In genomic region chr18:27763936-27764335, GRCh38 we compare ENCODE assay signal across 24 cellular contexts.
DNase-seq lines count a peak whose midpoint lies in the region; ATAC-seq and TF ChIP-seq lines count a peak whose summit lies in the region.
"Had no signal": no experiment of that assay in that cellular context is flagged by ENCODE, and none has a peak within 500 bp of the region (broad histone marks: within the 10 kb centered on the region; RNA-seq: fewer than 3 reads in every experiment).

No MANE protein-coding gene starts in this region.

- in situ Hi-C loops in KBM-7 (cut with MboI; ENCODE audit: low pct_unique_long_range_greater_than_20kb, low sequenced_read_pairs): no loop called here

- H3K27me3 ChIP-seq in adipocyte (replicated peaks; ENCODE audit: control insufficient read depth, insufficient read depth, low read length) (peaks cover 4% of the 10 kb centered on the region), foreskin keratinocyte (no peaks in the 10 kb centered on the region), endodermal cell (ENCODE audit: control insufficient read depth, insufficient read depth, low read length, poor library complexity, severe bottlenecking) (no peaks in the 10 kb centered on the region)
- H3K27me3 ChIP-seq: MG63, SJCRH30 had no signal

- H3K9me3 Mint-ChIP-seq in endodermal cell: no peaks in the 10 kb centered on the region

- DNase-seq in ELR (ENCODE audit: low read depth) (peak; percentile 13), adipocyte (ENCODE audit: low read depth) (peak; percentile 46), foreskin keratinocyte (peak; percentile 16 to 46), endodermal cell (no peak), KBM-7 (no peak), cerebellar nuclear complex (lab: John Stamatoyannopoulos, UW) (no peak)
- DNase-seq: CD8-positive, alpha-beta memory T cell; DMS79 treated with DMSO at 0.1 percent for 48 hours; HCEC 1CT; MG63; NCI-H1105 treated with DMSO at 0.1 percent for 48 hours; NCI-H2029; NCI-H446; NCI-H526; NCI-H82; PC-9; SJCRH30; T-helper 1 cell had no signal

- no peaks in the 10 kb centered on the region for H3K4me1 ChIP-seq in adipocyte (ENCODE audit: control insufficient read depth, insufficient read depth, low read length)
- H3K4me1 ChIP-seq in foreskin keratinocyte: no peaks in the 10 kb centered on the region
- no peaks in the 10 kb centered on the region for H3K4me1 ChIP-seq in endodermal cell (ENCODE audit: control insufficient read depth, insufficient read depth, low read length)
- H3K4me1 ChIP-seq: SJCRH30 had no signal

- WGBS in endodermal cell (ENCODE audit: insufficient coverage in 1 of 2, insufficient read length in 1 of 2), 2 experiments: 91% methylated on average over 1 of the region's 1 CpG; no CpG with 5 or more reads in 1 of the 2 experiments

- H3K9me3 ChIP-seq in adipocyte (ENCODE audit: control insufficient read depth, low read length) (no peaks in the 10 kb centered on the region), endodermal cell (ENCODE audit: control insufficient read depth, low read length) (no peaks in the 10 kb centered on the region)
- H3K9me3 ChIP-seq: MG63, SJCRH30 had no signal

- H3K4me3 ChIP-seq in adipocyte (ENCODE audit: low read length) (no peak overlapping the region), endodermal cell (ENCODE audit: low read length) (no peak overlapping the region)
- H3K4me3 ChIP-seq: GM12878, K562, MG63, PC-9, SJCRH30 had no signal

- peaks cover 6% of the 10 kb centered on the region for H3K27me3 Mint-ChIP-seq in endodermal cell (ENCODE audit: insufficient read depth)
- H3K27me3 Mint-ChIP-seq: B cell; CD8-positive, alpha-beta memory T cell had no signal

- ATAC-seq in foreskin keratinocyte (no peak), GM19452 (IDR thresholded peaks at IDR 0.05; ENCODE audit: unreplicated experiment) (no peak)
- ATAC-seq: GM12878, K562, Right ventricle myocardium inferior had no signal

- H3K36me3 ChIP-seq in adipocyte (ENCODE audit: control insufficient read depth, insufficient read depth, low read length, severe bottlenecking) (no peaks in the 10 kb centered on the region), endodermal cell (ENCODE audit: control insufficient read depth, insufficient read depth, low read length) (no peaks in the 10 kb centered on the region)
- H3K36me3 ChIP-seq: MG63, SJCRH30 had no signal

- TF ChIP-seq CTCF in foreskin keratinocyte (conservative IDR thresholded peaks at IDR 0.05) (no peak), endodermal cell (conservative IDR thresholded peaks at IDR 0.05) (no peak)

- no peaks in the 10 kb centered on the region for H3K36me3 Mint-ChIP-seq in endodermal cell (ENCODE audit: low read depth)
- H3K36me3 Mint-ChIP-seq: CD14-positive monocyte; CD8-positive, alpha-beta memory T cell had no signal

- H3K4me1 Mint-ChIP-seq in endodermal cell: peaks cover 9% of the 10 kb centered on the region
- H3K4me1 Mint-ChIP-seq: B cell; CD14-positive monocyte; CD8-positive, alpha-beta memory T cell had no signal

- no peak overlapping the region for H3K4me3 Mint-ChIP-seq in endodermal cell
- H3K4me3 Mint-ChIP-seq: B cell; CD14-positive monocyte; CD8-positive, alpha-beta memory T cell had no signal

- H3K27ac ChIP-seq in foreskin keratinocyte (no peak overlapping the region), endodermal cell (ENCODE audit: low read depth, low read length) (no peak overlapping the region)
- H3K27ac ChIP-seq: PC-9, SJCRH30 had no signal

- no peak overlapping the region for H3K27ac Mint-ChIP-seq in endodermal cell
- H3K27ac Mint-ChIP-seq: B cell; CD8-positive, alpha-beta memory T cell had no signal

- H3K9ac ChIP-seq in adipocyte (ENCODE audit: low read length) (no peak overlapping the region), endodermal cell (ENCODE audit: extremely low read depth, low read length, poor library complexity, severe bottlenecking) (no peak overlapping the region)

Comparison
In these comparisons a context has a peak if more than half of its experiments do, and no peak if none do; other contexts are left out.
1. DNase-seq: peak in ELR (single experiment), adipocyte (single experiment) and foreskin keratinocyte (2 of 2); none in endodermal cell (single experiment), KBM-7 (single experiment) and cerebellar nuclear complex (0 of 2).